In the genomic region with DNA sequence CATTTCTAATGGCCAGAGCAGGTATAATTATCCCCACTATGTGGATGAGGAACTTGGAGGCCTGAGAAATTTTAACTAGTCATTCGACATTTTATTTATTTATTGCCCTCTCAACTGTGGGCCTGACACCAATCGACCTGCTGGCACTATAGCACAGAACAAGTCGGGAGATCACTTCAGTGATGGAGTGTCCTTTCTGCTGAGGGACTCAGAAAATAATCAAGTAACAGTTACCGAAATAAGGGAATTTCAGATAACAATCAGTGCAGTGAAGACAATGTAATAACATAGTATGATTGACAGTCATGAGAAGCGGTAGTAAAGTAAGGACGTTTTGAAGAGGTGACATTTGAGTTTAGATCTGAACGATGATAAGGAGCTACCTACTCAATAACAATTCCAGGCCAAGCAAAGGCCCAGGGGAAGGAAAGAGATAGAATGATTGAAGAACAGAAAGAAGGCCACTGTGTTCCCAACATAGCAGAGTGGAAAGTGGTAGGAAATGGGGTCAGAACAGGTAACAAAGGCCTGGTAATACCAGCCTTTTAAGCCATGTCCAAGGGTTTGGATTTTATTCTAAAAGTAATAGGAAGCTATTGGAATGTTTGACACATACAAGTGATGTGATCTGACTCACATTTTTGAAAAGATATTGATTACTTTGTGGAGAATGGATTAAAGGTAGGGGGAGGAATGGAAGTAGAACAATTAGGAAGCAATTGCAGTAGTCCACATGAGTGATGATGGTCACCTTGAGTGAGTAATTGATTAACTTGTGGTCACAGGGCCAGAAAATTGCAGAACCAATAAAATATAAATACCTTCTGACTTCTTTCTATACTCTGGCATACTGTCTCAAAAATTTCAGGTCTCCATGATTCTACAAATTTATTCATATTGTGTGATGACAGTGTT, we compare ENCODE assay signal across 8 cellular contexts. TPM values are rescaled to one million over a fixed set of nuclear protein-coding genes. Genes with fewer than 3 reads are reported as not detected.
A peak's percentile ranks its signal among the peaks of the same experiment; 100 is the strongest.
DNase-seq lines count a peak whose midpoint lies in the region; ATAC-seq and TF ChIP-seq lines count a peak whose summit lies in the region.

No MANE protein-coding gene starts in this region.

- H3K36me3 ChIP-seq in heart left ventricle (peaks cover 0 to 5% (median 2%) of the 10 kb centered on the region in 9 donors), upper lobe of right lung (no peaks in the 10 kb centered on the region)

- no peaks in the 10 kb centered on the region for H3K27me3 ChIP-seq in heart left ventricle
- H3K27me3 ChIP-seq in upper lobe of right lung: no peaks in the 10 kb centered on the region

- H3K27ac ChIP-seq in heart left ventricle (peak overlapping the region in 11 of 12 donors; percentile 63 to 92 (median 86)), upper lobe of right lung (peak overlapping the region; percentile 84)

- DNase-seq in heart left ventricle (no peak), left ventricle myocardium superior (no peak), astrocyte of the cerebellum (ENCODE audit: low read depth) (no peak), medulla oblongata (ENCODE audit: extremely low spot score) (peak; percentile 3), upper lobe of right lung (no peak), DMS153 (lab: John Stamatoyannopoulos, UW) (no peak), dedifferentiated amniotic fluid mesenchymal stem cell (ENCODE audit: extremely low spot score) (no peak)

- 60 to 69% (median 64%) methylated on average over 7 of the region's 7 CpGs for WGBS in heart left ventricle, 4 donors

- TF ChIP-seq POLR2A in heart left ventricle (IDR thresholded peaks at IDR 0.05): no peak

- peaks cover 0 to 30% (median 17%) of the 10 kb centered on the region in 12 donors for H3K4me1 ChIP-seq in heart left ventricle
- peaks cover 26% of the 10 kb centered on the region for H3K4me1 ChIP-seq in upper lobe of right lung

- in situ Hi-C loops in astrocyte of the cerebellum (cut with HindIII; ENCODE audit: low sequenced_read_pairs): no loop called here

- H3K9me3 ChIP-seq in heart left ventricle (no peaks in the 10 kb centered on the region), upper lobe of right lung (no peaks in the 10 kb centered on the region)

- peak overlapping the region in 11 of 12 donors; percentile 80 to 97 (median 89) for H3K4me3 ChIP-seq in heart left ventricle
- peak overlapping the region; percentile 77 for H3K4me3 ChIP-seq in astrocyte of the cerebellum (ENCODE audit: low read depth, low read length)
- H3K4me3 ChIP-seq in upper lobe of right lung: peak overlapping the region; percentile 92

- ATAC-seq in heart left ventricle (no peak), left ventricle myocardium superior (no peak), upper lobe of right lung (no peak), HG03342 (IDR thresholded peaks at IDR 0.05; ENCODE audit: unreplicated experiment) (no peak)

- intact Hi-C loops in heart left ventricle (cut with DNase I): loop anchor here in 3 of 10 donors (2.0 to 10.0 kb wide), 3 partner anchors 65 to 269 kb away; a partner anchor contains a TSS
- intact Hi-C loops in left ventricle myocardium superior (cut with micrococcal nuclease): no loop called here
- intact Hi-C loops in upper lobe of right lung (cut with DNase I): no loop called here

- TF ChIP-seq CTCF in heart left ventricle (IDR thresholded peaks at IDR 0.05) (no peak), astrocyte of the cerebellum (IDR thresholded peaks at IDR 0.05; ENCODE audit: low read depth, low read length, missing control alignments) (no peak), upper lobe of right lung (IDR thresholded peaks at IDR 0.05) (no peak)

RNA-seq across cellular contexts. Expression of a gene that starts 1.4 kb away (rescaled TPM):
- 1 to 10 TPM; 2.2 to 7.8 (median 4.8) TPM for total RNA-seq in heart left ventricle
- polyA plus RNA-seq in heart left ventricle: 1 to 10 TPM; 1.3 to 1.7 TPM
- 5.2 TPM for total RNA-seq in left ventricle myocardium superior
- 12.0 TPM for total RNA-seq in upper lobe of right lung

RNA-seq across cellular contexts. Expression of a gene that starts 1.5 kb away (rescaled TPM):
- total RNA-seq in heart left ventricle: 10 to 100 TPM; 42.5 to 73.1 (median 55.6) TPM
- polyA plus RNA-seq in heart left ventricle: 10 to 100 TPM; 27.5 to 48.1 TPM
- 67.6 TPM for total RNA-seq in left ventricle myocardium superior
- total RNA-seq in upper lobe of right lung: 34.9 TPM
